In genomic region chr11:77418155-77418980, GRCh38 we compare ENCODE assay signal across 8 cellular contexts. TPM values are rescaled to one million over a fixed set of nuclear protein-coding genes. Genes with fewer than 3 reads are reported as not detected.
DNase-seq lines count a peak whose midpoint lies in the region; ATAC-seq lines count a peak whose summit lies in the region.

No MANE protein-coding gene starts in this region.

- CTCF ChIA-PET in activated CD4-positive, alpha-beta T cell treated with anti-CD3 and anti-CD28 coated beads for 36 hours (lab: Charles Lee) = no interaction called here

- H3K4me3 Mint-ChIP-seq in activated T-cell treated with anti-CD3 and anti-CD28 coated beads, Interleukin-2, amount 50 U/mL, for 72 hours = no peak overlapping the region
- H3K4me3 Mint-ChIP-seq in activated CD4-positive, alpha-beta T cell treated with anti-CD3 and anti-CD28 coated beads for 36 hours = no peak overlapping the region

- H3K9me3 Mint-ChIP-seq in activated T-cell treated with anti-CD3 and anti-CD28 coated beads, Interleukin-2, amount 50 U/mL, for 72 hours = no peaks in the 10 kb centered on the region
- no peaks in the 10 kb centered on the region for H3K9me3 Mint-ChIP-seq in activated CD4-positive, alpha-beta T cell treated with anti-CD3 and anti-CD28 coated beads for 36 hours (ENCODE audit: low read depth)

- H3K36me3 Mint-ChIP-seq in activated T-cell treated with anti-CD3 and anti-CD28 coated beads, Interleukin-2, amount 50 U/mL, for 72 hours (ENCODE audit: insufficient read depth in 2 of 2) = no peaks in the 10 kb centered on the region
- H3K36me3 Mint-ChIP-seq in activated CD4-positive, alpha-beta T cell treated with anti-CD3 and anti-CD28 coated beads for 36 hours (ENCODE audit: low read depth) = no peaks in the 10 kb centered on the region

- H3K27ac Mint-ChIP-seq in activated T-cell treated with anti-CD3 and anti-CD28 coated beads, Interleukin-2, amount 50 U/mL, for 72 hours = peak overlapping the region; percentile 26
- no peak overlapping the region for H3K27ac Mint-ChIP-seq in activated CD4-positive, alpha-beta T cell treated with anti-CD3 and anti-CD28 coated beads for 36 hours

- POLR2A ChIA-PET in activated CD4-positive, alpha-beta T cell treated with anti-CD3 and anti-CD28 coated beads for 36 hours (lab: Charles Lee) = no interaction called here

- intact Hi-C loops in activated CD4-positive, alpha-beta T cell treated with anti-CD3 and anti-CD28 coated beads for 36 hours (cut with DNase I, micrococcal nuclease) = no loop called here

- no peak for ATAC-seq in activated T-cell treated with anti-CD3 and anti-CD28 coated beads, Interleukin-2, amount 50 U/mL, for 72 hours (replicated peaks in 1 of 2)
- peak; percentile 62 for ATAC-seq in HG02870 (IDR thresholded peaks at IDR 0.05; ENCODE audit: unreplicated experiment)
- no peak for ATAC-seq in activated CD4-positive, alpha-beta T cell treated with anti-CD3 and anti-CD28 coated beads for 36 hours

- DNase-seq in activated T-cell treated with anti-CD3 and anti-CD28 coated beads, Interleukin-2, amount 50 U/mL, for 72 hours = no peak
- no peak for DNase-seq in activated T-cell treated with anti-CD3 and anti-CD28 coated beads for 4 hours
- peak; percentile 77 for DNase-seq in NOMO-1 treated with DMSO at 0.1 percent for 48 hours (lab: John Stamatoyannopoulos, UW; ENCODE audit: unreplicated experiment)
- no peak for DNase-seq in germinal center (ENCODE audit: low spot score)
- no peak for DNase-seq in activated CD4-positive, alpha-beta T cell treated with anti-CD3 and anti-CD28 coated beads for 36 hours
- DNase-seq in cerebellum (ENCODE audit: low spot score) = no peak
- DNase-seq in ureter (ENCODE audit: low spot score) = no peak

- no peaks in the 10 kb centered on the region for H3K27me3 Mint-ChIP-seq in activated T-cell treated with anti-CD3 and anti-CD28 coated beads, Interleukin-2, amount 50 U/mL, for 72 hours (ENCODE audit: low read depth)
- no peaks in the 10 kb centered on the region for H3K27me3 Mint-ChIP-seq in activated CD4-positive, alpha-beta T cell treated with anti-CD3 and anti-CD28 coated beads for 36 hours

- peaks cover 5% of the 10 kb centered on the region for H3K4me1 Mint-ChIP-seq in activated T-cell treated with anti-CD3 and anti-CD28 coated beads, Interleukin-2, amount 50 U/mL, for 72 hours (ENCODE audit: low read depth)
- peaks cover 5% of the 10 kb centered on the region for H3K4me1 Mint-ChIP-seq in activated CD4-positive, alpha-beta T cell treated with anti-CD3 and anti-CD28 coated beads for 36 hours

RNA-seq across cellular contexts. Expression of gene PAK1, which starts 55.5 kb away (rescaled TPM):
- 10 to 100 TPM; 40.8 to 56.8 TPM for total RNA-seq in activated T-cell treated with anti-CD3 and anti-CD28 coated beads, Interleukin-2, amount 50 U/mL, for 72 hours
- total RNA-seq in activated CD4-positive, alpha-beta T cell treated with anti-CD3 and anti-CD28 coated beads for 36 hours = 10 to 100 TPM; 38.2 to 43.9 TPM
- total RNA-seq in cerebellum (109 TPM), ureter (56.7 TPM)
